In the genomic region with DNA sequence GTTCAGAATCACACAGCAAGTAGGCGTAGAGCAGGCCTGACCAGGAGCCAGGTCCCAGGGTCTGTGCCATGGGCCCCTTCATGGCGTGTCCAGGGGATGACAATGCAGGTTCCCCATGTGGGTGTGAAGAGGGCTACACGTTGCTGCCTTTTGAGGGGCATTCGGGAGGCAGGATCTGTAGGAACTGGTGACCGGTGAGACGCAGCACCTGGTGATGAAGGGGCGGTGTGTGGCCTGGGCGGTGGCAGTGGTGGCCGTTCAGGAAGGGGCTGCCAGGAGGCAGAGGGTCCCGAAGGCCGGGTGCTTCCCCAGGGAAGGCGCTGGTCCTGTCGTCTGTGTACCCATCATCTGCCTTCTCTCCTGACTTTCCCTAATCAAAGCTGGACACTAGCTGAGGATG, we compare ENCODE assay signal across 17 cellular contexts. TPM values are rescaled to one million over a fixed set of nuclear protein-coding genes. Genes with fewer than 3 reads are reported as not detected.
"Had no signal": no experiment of that assay in that cellular context is flagged by ENCODE, and none has a peak within 500 bp of the region (broad histone marks: within the 10 kb centered on the region; RNA-seq: fewer than 3 reads in every experiment).

No MANE protein-coding gene starts in this region.

- H3K4me3 ChIP-seq: ascending aorta, cardiac muscle cell, SJSA1, upper lobe of left lung had no signal

- H3K27ac Mint-ChIP-seq: activated CD4-positive, alpha-beta memory T cell treated with anti-CD3 and anti-CD28 coated beads, Interleukin-2, amount 10 ng/mL, durations not matched to agents 7 days and 5 days; activated naive CD8-positive, alpha-beta T cell treated with anti-CD3 and anti-CD28 coated beads, Interleukin-2, amount 10 ng/mL, durations not matched to agents 7 days and 5 days; activated T-cell treated with anti-CD3 and anti-CD28 coated beads, Interleukin-2, amount 50 U/mL, for 72 hours; immature natural killer cell; stimulated activated memory B cell treated with anti-CD40 and anti-IgM and Interleukin-4, amounts not matched to agents 10 μg/mL and 1 μg/mL and 100 μg/mL, for 72 hours had no signal

- H3K27me3 ChIP-seq: ascending aorta, cardiac muscle cell, SJSA1, upper lobe of left lung had no signal

- H3K27me3 Mint-ChIP-seq: activated CD4-positive, alpha-beta memory T cell treated with anti-CD3 and anti-CD28 coated beads, Interleukin-2, amount 10 ng/mL, durations not matched to agents 7 days and 5 days; activated naive CD8-positive, alpha-beta T cell treated with anti-CD3 and anti-CD28 coated beads, Interleukin-2, amount 10 ng/mL, durations not matched to agents 7 days and 5 days; stimulated activated memory B cell treated with anti-CD40 and anti-IgM and Interleukin-4, amounts not matched to agents 10 μg/mL and 1 μg/mL and 100 μg/mL, for 72 hours had no signal

- H3K9me3 ChIP-seq: ascending aorta, SJSA1, upper lobe of left lung had no signal

- H3K4me1 ChIP-seq: upper lobe of left lung had no signal

- H3K9me3 Mint-ChIP-seq: immature natural killer cell had no signal

- ATAC-seq: activated T-cell treated with anti-CD3 and anti-CD28 coated beads, Interleukin-2, amount 50 U/mL, for 72 hours; stimulated activated memory B cell treated with anti-CD40 and anti-IgM and Interleukin-4, amounts not matched to agents 10 μg/mL and 1 μg/mL and 100 μg/mL, for 72 hours had no signal

- H3K27ac ChIP-seq: cardiac muscle cell, SJSA1, upper lobe of left lung had no signal

- H3K4me3 Mint-ChIP-seq: activated CD4-positive, alpha-beta memory T cell treated with anti-CD3 and anti-CD28 coated beads, Interleukin-2, amount 10 ng/mL, durations not matched to agents 7 days and 5 days; activated naive CD8-positive, alpha-beta T cell treated with anti-CD3 and anti-CD28 coated beads, Interleukin-2, amount 10 ng/mL, durations not matched to agents 7 days and 5 days; activated T-cell treated with anti-CD3 and anti-CD28 coated beads, Interleukin-2, amount 50 U/mL, for 72 hours; immature natural killer cell; nephron; stimulated activated memory B cell treated with anti-CD40 and anti-IgM and Interleukin-4, amounts not matched to agents 10 μg/mL and 1 μg/mL and 100 μg/mL, for 72 hours had no signal

- DNase-seq: activated CD4-positive, alpha-beta memory T cell treated with anti-CD3 and anti-CD28 coated beads, Interleukin-2, amount 10 ng/mL, durations not matched to agents 7 days and 5 days; activated gamma-delta T cell treated with Interleukin-2 at 50 U/mL for 16 hours; activated naive CD8-positive, alpha-beta T cell treated with anti-CD3 and anti-CD28 coated beads, Interleukin-2, amount 10 ng/mL, durations not matched to agents 7 days and 5 days; activated T-cell treated with anti-CD3 and anti-CD28 coated beads, Interleukin-2, amount 50 U/mL, for 72 hours; immature natural killer cell; mammary epithelial cell; T-helper 9 cell had no signal

RNA-seq across cellular contexts. Expression of a gene that starts 34.6 kb away (rescaled TPM):
- total RNA-seq: activated CD4-positive, alpha-beta memory T cell treated with anti-CD3 and anti-CD28 coated beads, Interleukin-2, amount 10 ng/mL, durations not matched to agents 7 days and 5 days; activated naive CD8-positive, alpha-beta T cell treated with anti-CD3 and anti-CD28 coated beads, Interleukin-2, amount 10 ng/mL, durations not matched to agents 7 days and 5 days; activated T-cell treated with anti-CD3 and anti-CD28 coated beads, Interleukin-2, amount 50 U/mL, for 72 hours; ascending aorta; cardiac muscle cell; left colon; mucosa of gallbladder; osteocyte; renal cortical epithelial cell; SJSA1 had no signal
